In genomic region chr6:36442083-36442670, GRCh38 we compare ENCODE assay signal across 8 cellular contexts. TPM values are rescaled to one million over a fixed set of nuclear protein-coding genes. Genes with fewer than 3 reads are reported as not detected.
DNase-seq lines count a peak whose midpoint lies in the region; ATAC-seq, FAIRE-seq and TF ChIP-seq lines count a peak whose summit lies in the region.

No MANE protein-coding gene starts in this region.

- H3K9me3 ChIP-seq in WERI-Rb-1 (ENCODE audit: severe bottlenecking) (no peaks in the 10 kb centered on the region), gastroesophageal sphincter (no peaks in the 10 kb centered on the region), skeletal muscle satellite cell (replicated peaks; ENCODE audit: low read length) (no peaks in the 10 kb centered on the region)

- FAIRE-seq in HTR-8/SVneo (lab: Jason Lieb, UNC) = no peak

- H3K27me3 ChIP-seq in H7 (ENCODE audit: control insufficient read depth, insufficient read depth, low read length) = no peaks in the 10 kb centered on the region
- H3K27me3 ChIP-seq in WERI-Rb-1 (ENCODE audit: insufficient read depth, low read depth, severe bottlenecking) = no peaks in the 10 kb centered on the region
- no peaks in the 10 kb centered on the region for H3K27me3 ChIP-seq in gastroesophageal sphincter
- no peaks in the 10 kb centered on the region for H3K27me3 ChIP-seq in skeletal muscle satellite cell (ENCODE audit: control insufficient read depth, insufficient read depth, low read length)

- TF ChIP-seq EP300 in gastroesophageal sphincter (IDR thresholded peaks at IDR 0.05) = no peak

- no peak for TF ChIP-seq POLR2A in gastroesophageal sphincter (IDR thresholded peaks at IDR 0.05)

- H3K9ac ChIP-seq in skeletal muscle satellite cell (ENCODE audit: low read depth, low read length) = peak overlapping the region; percentile 99

- TF ChIP-seq CTCF in WERI-Rb-1 (IDR thresholded peaks at IDR 0.05; ENCODE audit: low read depth, low read length) = no peak
- no peak for TF ChIP-seq CTCF in gastroesophageal sphincter (IDR thresholded peaks at IDR 0.05)

- WGBS in gastroesophageal sphincter (ENCODE audit: low coverage in 1 of 2), 2 donors = 17 to 70% methylated on average over 4 to 10 of the region's 12 CpGs

- no peak for ATAC-seq in gastroesophageal sphincter
- ATAC-seq in HG02610 (IDR thresholded peaks at IDR 0.05; ENCODE audit: unreplicated experiment) = no peak
- ATAC-seq in GM18870 (IDR thresholded peaks at IDR 0.05; ENCODE audit: unreplicated experiment) = no peak
- no peak for ATAC-seq in GM21423 (IDR thresholded peaks at IDR 0.05; ENCODE audit: unreplicated experiment)

- DNase-seq in H7 (no peak), WERI-Rb-1 (no peak), HTR-8/SVneo (ENCODE audit: insufficient read length, low spot score) (no peak)

- H3K27ac ChIP-seq in WERI-Rb-1 (peak overlapping the region; percentile 87), gastroesophageal sphincter (peak overlapping the region; percentile 93 to 99 (median 96))

- peak overlapping the region; percentile 99 for H3K4me2 ChIP-seq in skeletal muscle satellite cell (ENCODE audit: low read length)

- peak overlapping the region; percentile 85 for H3K4me3 ChIP-seq in H7 (ENCODE audit: insufficient read depth, low read depth, low read length)
- peak overlapping the region; percentile 87 for H3K4me3 ChIP-seq in WERI-Rb-1 (ENCODE audit: low read depth, low read length)
- peak overlapping the region; percentile 89 to 90 for H3K4me3 ChIP-seq in gastroesophageal sphincter
- peak overlapping the region; percentile 95 for H3K4me3 ChIP-seq in skeletal muscle satellite cell (ENCODE audit: low read length)

- H3K36me3 ChIP-seq in H7 (replicated peaks; ENCODE audit: control insufficient read depth, insufficient read depth, low read length) (no peaks in the 10 kb centered on the region), WERI-Rb-1 (peaks cover 4% of the 10 kb centered on the region), gastroesophageal sphincter (no peaks in the 10 kb centered on the region), skeletal muscle satellite cell (ENCODE audit: insufficient read depth, low read length) (no peaks in the 10 kb centered on the region)

- H3K4me1 ChIP-seq in gastroesophageal sphincter (peaks cover 8 to 49% (median 20%) of the 10 kb centered on the region in 3 donors), skeletal muscle satellite cell (ENCODE audit: control insufficient read depth, insufficient read depth, low read length) (peaks cover 38% of the 10 kb centered on the region)

RNA-seq across cellular contexts. Expression of gene PXT1, which starts 0.5 kb away (rescaled TPM):
- 0.03 TPM in 1 of 2 replicates, not detected in the other for total RNA-seq in H7 (2014; rRNA removed; shearing (Covaris generic))
- total RNA-seq in gastroesophageal sphincter = 1 to 10 TPM in 1 of 4 donors, not detected in 3; 2.0 TPM
- under 0.01 TPM in 1 of 2 replicates, not detected in the other for total RNA-seq in skeletal muscle satellite cell (2012; rRNA removed)

RNA-seq across cellular contexts. Expression of gene KCTD20, which starts 0.6 kb away (rescaled TPM):
- 38.9 and 46.3 TPM in 2 replicates for total RNA-seq in H7 (2014; rRNA removed; shearing (Covaris generic))
- 10 to 100 TPM; 60.2 to 92.9 (median 67.6) TPM for total RNA-seq in gastroesophageal sphincter
- total RNA-seq in skeletal muscle satellite cell (2012; rRNA removed) = 33.7 and 46.3 TPM in 2 replicates

RNA-seq across cellular contexts. Expression of gene ETV7, which starts 54.7 kb away (rescaled TPM):
- total RNA-seq in H7 (2014; rRNA removed; shearing (Covaris generic)) = 0.28 and 1.5 TPM in 2 replicates
- total RNA-seq in gastroesophageal sphincter = 1 to 10 TPM in 2 of 4 donors, not detected in 2; 1.3 to 1.5 TPM
- not detected in 2 replicates for total RNA-seq in skeletal muscle satellite cell (2012; rRNA removed)
